ENCODE assay signal across 8 cellular contexts in the genomic region with DNA sequence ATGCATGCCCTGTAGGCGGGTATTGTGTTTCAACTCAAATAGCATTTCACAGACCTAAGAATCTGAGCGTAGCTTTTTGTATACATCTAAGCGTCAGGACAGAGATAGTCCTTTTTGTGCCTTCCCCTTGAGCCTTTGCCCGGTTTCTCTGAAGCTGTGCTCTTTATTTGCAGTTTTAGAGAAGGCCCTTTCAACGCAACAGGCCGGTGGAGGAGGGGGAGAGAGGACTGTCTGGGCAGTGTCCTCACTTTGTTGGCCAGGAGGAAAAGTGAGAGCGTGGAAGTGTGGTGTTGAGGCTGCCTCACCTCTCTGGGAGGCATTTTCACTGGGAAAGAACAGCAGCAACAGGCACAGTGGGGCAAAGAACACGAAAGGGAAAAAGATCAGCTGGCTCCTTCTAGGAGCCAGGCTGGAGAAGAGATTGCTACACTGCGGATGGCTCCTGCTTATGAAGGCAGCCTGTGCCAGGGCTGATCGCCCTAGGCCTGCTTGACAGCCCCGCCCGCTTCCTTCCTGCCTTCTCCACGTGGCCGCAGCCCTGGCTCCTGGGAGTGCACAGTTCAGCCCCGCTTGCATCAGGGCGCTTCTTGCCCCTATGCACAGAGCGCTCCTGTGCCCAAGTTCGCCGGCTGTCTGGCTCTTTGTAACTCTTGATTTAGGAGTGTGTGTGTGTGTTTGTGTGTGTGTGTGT.
A peak's percentile ranks its signal among the peaks of the same experiment; 100 is the strongest.
DNase-seq lines count a peak whose midpoint lies in the region; ATAC-seq lines count a peak whose summit lies in the region.

No MANE protein-coding gene starts in this region.

- no peaks in the 10 kb centered on the region for H3K79me1 ChIP-seq in trophoblast cell (ENCODE audit: low read length)

- ATAC-seq in HG03432 (IDR thresholded peaks at IDR 0.05; ENCODE audit: unreplicated experiment) = no peak

- H3K9me3 ChIP-seq in trophoblast cell (ENCODE audit: insufficient read depth, low read depth, low read length) = no peaks in the 10 kb centered on the region

- H3K36me3 ChIP-seq in trophoblast cell (ENCODE audit: control insufficient read depth in 1 of 2, insufficient read depth in 2 of 2, low read length in 2 of 2) = no peaks in the 10 kb centered on the region

- peaks cover 7 to 10% of the 10 kb centered on the region in 2 experiments for H3K4me1 ChIP-seq in trophoblast cell (ENCODE audit: control insufficient read depth in 1 of 2, insufficient read depth in 2 of 2, low read length in 2 of 2)

- H3K23ac ChIP-seq in trophoblast cell (ENCODE audit: low read length) = no peak overlapping the region

- H3K18ac ChIP-seq in trophoblast cell (ENCODE audit: low read length) = no peak overlapping the region

- no peak overlapping the region for H4K12ac ChIP-seq in trophoblast cell (ENCODE audit: low read depth, low read length)

- DNase-seq in GDM1 (lab: John Stamatoyannopoulos, UW) = peak; percentile 91
- peak; percentile 4 for DNase-seq in RPMI7951 (ENCODE audit: low read depth)
- DNase-seq in cardiac septum (ENCODE audit: low spot score) = peak; percentile 86
- DNase-seq in trophoblast cell = no peak
- no peak for DNase-seq in stimulated activated CD4-positive, alpha-beta T cell treated with anti-CD3 and anti-CD28 coated beads, Interleukin-4, amount 100 ng/mL, for 1 hour
- DNase-seq in HCEC 1CT = no peak
- no peak for DNase-seq in NCI-H187 treated with DMSO at 0.1 percent for 48 hours (lab: John Stamatoyannopoulos, UW)

- no peak overlapping the region for H3K4ac ChIP-seq in trophoblast cell (ENCODE audit: low read depth, low read length)

- no peak overlapping the region for H4K91ac ChIP-seq in trophoblast cell (ENCODE audit: low read depth, low read length)

- H3K14ac ChIP-seq in trophoblast cell (ENCODE audit: low read length) = no peak overlapping the region

- H2BK5ac ChIP-seq in trophoblast cell (ENCODE audit: low read depth, low read length, poor library complexity) = no peak overlapping the region

- no peak overlapping the region for H3K4me3 ChIP-seq in trophoblast cell (ENCODE audit: low read depth, low read length)

- intact Hi-C loops in cardiac septum (cut with DNase I) = loop anchor here (5.0 kb wide), 1 partner anchor 194 kb away; a partner anchor contains a TSS

- peak overlapping the region; percentile 40 for H2AFZ ChIP-seq in trophoblast cell (ENCODE audit: insufficient read depth, low read length, poor library complexity)

- no peak overlapping the region for H2BK120ac ChIP-seq in trophoblast cell (ENCODE audit: insufficient read depth, low read length, poor library complexity)

- no peak overlapping the region for H3K27ac ChIP-seq in trophoblast cell (ENCODE audit: low read depth, low read length)

- H2BK12ac ChIP-seq in trophoblast cell (ENCODE audit: low read length) = no peak overlapping the region

- H4K8ac ChIP-seq in trophoblast cell (ENCODE audit: low read depth, low read length) = no peak overlapping the region

- peak overlapping the region; percentile 16 for H3K4me2 ChIP-seq in trophoblast cell (ENCODE audit: low read length)

- H3K9ac ChIP-seq in trophoblast cell (ENCODE audit: low read length) = no peak overlapping the region

- H3K79me2 ChIP-seq in trophoblast cell (ENCODE audit: control insufficient read depth, insufficient read depth, low read length, poor library complexity) = peaks cover 3% of the 10 kb centered on the region

- WGBS in trophoblast cell (ENCODE audit: extremely low coverage, insufficient coverage, insufficient read length) = no CpG with 5 or more reads among the region's 19 CpGs

- peaks cover 2% of the 10 kb centered on the region for H3K27me3 ChIP-seq in trophoblast cell (ENCODE audit: insufficient read depth, low read length)

- H2AK5ac ChIP-seq in trophoblast cell (ENCODE audit: low read length) = no peak overlapping the region

Comparison
In these comparisons a context has a peak if more than half of its experiments do, and no peak if none do; other contexts are left out.
1. DNase-seq: peak in GDM1 (single experiment), RPMI7951 (single experiment) and cardiac septum (single experiment); none in trophoblast cell (0 of 2), stimulated activated CD4-positive, alpha-beta T cell treated with anti-CD3 and anti-CD28 coated beads, Interleukin-4, amount 100 ng/mL, for 1 hour (single experiment), HCEC 1CT (single experiment) and NCI-H187 treated with DMSO at 0.1 percent for 48 hours (single experiment).